Comparison of ENCODE assay signal across 9 cellular contexts in the genomic region with DNA sequence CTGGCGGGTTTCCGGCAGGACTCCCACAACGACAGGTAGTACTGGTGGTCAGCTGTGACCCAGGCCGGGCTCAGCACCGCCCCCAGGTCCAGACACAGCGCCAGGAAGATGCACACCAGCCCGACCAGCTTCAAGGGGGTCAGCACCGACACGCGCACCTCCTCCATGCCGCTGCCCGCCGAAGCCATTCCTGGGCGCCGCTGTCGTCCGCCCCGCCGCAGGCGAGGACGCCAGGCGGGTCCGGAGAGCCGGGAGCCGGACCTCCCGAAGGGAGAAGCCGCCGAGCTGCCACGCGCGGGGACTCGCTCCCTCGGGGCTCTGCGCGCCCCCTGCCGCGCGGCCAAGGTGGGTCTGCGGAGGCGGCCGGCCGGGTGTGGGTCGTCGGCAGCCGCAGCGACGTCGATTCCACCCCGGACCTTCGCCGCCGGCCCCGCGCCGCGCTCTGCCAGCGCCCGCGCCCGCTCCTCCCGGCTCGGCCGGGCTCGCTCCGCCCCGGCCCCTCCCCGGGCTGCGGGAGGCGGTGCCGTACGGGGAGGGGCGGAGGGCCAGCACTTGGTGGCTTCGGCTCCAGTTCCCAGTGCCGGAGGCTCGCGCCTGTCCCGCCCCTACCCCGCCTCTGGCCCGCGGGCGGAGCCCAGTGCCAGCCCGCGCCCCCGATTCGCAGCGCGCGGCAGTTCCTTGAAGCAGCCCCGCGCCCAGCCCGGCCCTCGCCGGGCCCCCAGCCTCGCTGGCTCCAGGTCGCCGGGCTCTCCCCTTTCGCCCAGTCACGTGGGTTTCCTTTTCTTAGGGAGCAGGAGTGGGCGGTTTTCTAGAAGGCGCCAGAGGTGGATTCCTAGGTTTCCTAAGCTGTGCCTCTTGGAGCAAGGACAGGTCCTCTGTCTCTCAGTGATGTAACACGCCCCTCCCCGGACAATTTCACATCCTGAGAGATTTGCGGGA. TPM values are rescaled to one million over a fixed set of nuclear protein-coding genes. Genes with fewer than 3 reads are reported as not detected.
DNase-seq lines count a peak whose midpoint lies in the region; ATAC-seq and TF ChIP-seq lines count a peak whose summit lies in the region.
"Had no signal": no experiment of that assay in that cellular context is flagged by ENCODE, and none has a peak within 500 bp of the region (broad histone marks: within the 10 kb centered on the region; RNA-seq: fewer than 3 reads in every experiment).

A gene (minus strand): TSS at position 444 of the 939 bp plus-strand sequence. CDS start 256 bp downstream, at position 188.

- no peak within 1 kb of the TSS for H3K27ac Mint-ChIP-seq in natural killer cell

- peaks cover 3 to 10% of the 10 kb centered on the region in 2 donors for H3K9me3 Mint-ChIP-seq in natural killer cell

- WGBS in esophagus, 2 donors = 3 to 26% methylated on average over 69 to 103 of the region's 103 CpGs
- 2% methylated on average over 90 of the region's 103 CpGs for WGBS in urinary bladder

- H3K36me3 Mint-ChIP-seq in natural killer cell = peaks cover 20% of the 10 kb centered on the region

- TF ChIP-seq CTCF in mucosa of descending colon (IDR thresholded peaks at IDR 0.05) (no peak), natural killer cell (IDR thresholded peaks at IDR 0.05) (no peak)

- H3K4me1 ChIP-seq in SJCRH30 (no peaks in the 10 kb centered on the region), esophagus (ENCODE audit: control insufficient read depth in 2 of 2, insufficient read depth in 2 of 2, low read length in 1 of 2) (no peaks in the 10 kb centered on the region), mucosa of descending colon (ENCODE audit: low read depth) (no peaks in the 10 kb centered on the region), urinary bladder (ENCODE audit: insufficient read depth) (no peaks in the 10 kb centered on the region)

- no peaks in the 10 kb centered on the region for H3K9me3 ChIP-seq in SJCRH30 (replicated peaks)
- H3K9me3 ChIP-seq in esophagus (ENCODE audit: control insufficient read depth in 2 of 2, insufficient read depth in 1 of 2, low read depth in 1 of 2, low read length in 1 of 2) = peaks cover 0 to 7% of the 10 kb centered on the region in 2 donors
- no peaks in the 10 kb centered on the region for H3K9me3 ChIP-seq in mucosa of descending colon

- peaks cover 8 to 32% of the 10 kb centered on the region in 2 donors for H3K27me3 Mint-ChIP-seq in natural killer cell (ENCODE audit: low read depth in 2 of 2)

- H3K36me3 ChIP-seq in SJCRH30 (no peaks in the 10 kb centered on the region), esophagus (ENCODE audit: control insufficient read depth in 2 of 2, insufficient read depth in 2 of 2, low read length in 1 of 2) (no peaks in the 10 kb centered on the region), mucosa of descending colon (ENCODE audit: low read depth) (no peaks in the 10 kb centered on the region), urinary bladder (ENCODE audit: insufficient read depth) (no peaks in the 10 kb centered on the region)

- no peak within 1 kb of the TSS for H3K4me3 Mint-ChIP-seq in natural killer cell

- H3K4me3 ChIP-seq in SJCRH30 = peak within 1 kb of the TSS; percentile 84
- peak within 1 kb of the TSS; percentile 46 to 60 for H3K4me3 ChIP-seq in esophagus (ENCODE audit: low read depth in 1 of 2, low read length in 2 of 2)
- H3K4me3 ChIP-seq in mucosa of descending colon = no peak within 1 kb of the TSS
- H3K4me3 ChIP-seq in urinary bladder (ENCODE audit: low read depth, low read length) = peak within 1 kb of the TSS; percentile 76

- H3K27me3 ChIP-seq in SJCRH30 = no peaks in the 10 kb centered on the region
- H3K27me3 ChIP-seq in esophagus (ENCODE audit: control insufficient read depth in 1 of 2, insufficient read depth in 2 of 2, low read length in 2 of 2) = no peaks in the 10 kb centered on the region

- ATAC-seq in HG02870 (IDR thresholded peaks at IDR 0.05; ENCODE audit: unreplicated experiment) = peak; percentile 70
- ATAC-seq in mucosa of descending colon = peak; percentile 98
- no peak for ATAC-seq in GM18870 (IDR thresholded peaks at IDR 0.05; ENCODE audit: unreplicated experiment)
- no peak for ATAC-seq in natural killer cell

- H3K4me1 Mint-ChIP-seq in natural killer cell = no peaks in the 10 kb centered on the region

- H3K27ac ChIP-seq in SJCRH30 = peak within 1 kb of the TSS; percentile 79
- peak within 1 kb of the TSS; percentile 36 to 52 for H3K27ac ChIP-seq in esophagus (ENCODE audit: low read depth in 2 of 2, low read length in 1 of 2)
- peak within 1 kb of the TSS; percentile 73 for H3K27ac ChIP-seq in urinary bladder (ENCODE audit: low read depth)

- intact Hi-C loops in mucosa of descending colon (cut with DNase I, micrococcal nuclease) (no loop called here), natural killer cell (cut with micrococcal nuclease) (no loop called here)

- DNase-seq in AG20443 (ENCODE audit: low spot score) = peak; percentile 88
- peak; percentile 79 to 81 for DNase-seq in SJCRH30
- peak; percentile 62 to 79 (median 63) for DNase-seq in mucosa of descending colon
- no peak for DNase-seq in natural killer cell
- DNase-seq: naive B cell had no signal

RNA-seq across cellular contexts. Expression of the gene that starts here (rescaled TPM):
- total RNA-seq in SJCRH30 (2014; rRNA removed; shearing (Covaris generic)) = 44.9 and 49.3 TPM in 2 replicates
- polyA plus RNA-seq in esophagus = 1 to 10 TPM; 1.9 to 5.1 TPM
- total RNA-seq in mucosa of descending colon = 10 to 100 TPM in 1 of 3 donors, 1 to 10 TPM in 2; 3.4 to 43.4 (median 5.3) TPM
- total RNA-seq in urinary bladder = 54.1 TPM
- 47.7 TPM for polyA plus RNA-seq in urinary bladder
- total RNA-seq in natural killer cell = not detected

Comparison
In these comparisons a context has a peak if more than half of its experiments do, and no peak if none do; other contexts are left out.
1. RNA of the gene that starts here (total RNA-seq): 54.1 TPM in urinary bladder (single experiment), 44.9 to 49.3 TPM in SJCRH30 and 3.4 to 43.4 TPM in mucosa of descending colon; not detected in natural killer cell; every median in the first group is over 4 times any median in the second.
2. ATAC-seq: peak in HG02870 (single experiment) and mucosa of descending colon (single experiment); none in GM18870 (single experiment) and natural killer cell (0 of 3).
3. Peak in every context shown above with its lines, with median percentiles within 50 percentile points of each other: H3K27ac ChIP-seq.